In genomic region chr16:81485225-81485624, GRCh38 we compare ENCODE assay signal across 16 cellular contexts. TPM values are rescaled to one million over a fixed set of nuclear protein-coding genes. Genes with fewer than 3 reads are reported as not detected.
DNase-seq lines count a peak whose midpoint lies in the region; ATAC-seq and TF ChIP-seq lines count a peak whose summit lies in the region.
"Had no signal": no experiment of that assay in that cellular context is flagged by ENCODE, and none has a peak within 500 bp of the region (broad histone marks: within the 10 kb centered on the region; RNA-seq: fewer than 3 reads in every experiment).

No MANE protein-coding gene starts in this region.

- CTCF ChIA-PET in HEK293 (lab: Yijun Ruan, JAX) = interaction anchor here (0.7 to 1.2 kb wide), 3 partner anchors 11 to 81 kb away, joined by 3 to 4 read pairs (median 3); no protein-coding TSS in a partner anchor

- H3K4me3 ChIP-seq in HEK293 (ENCODE audit: low read depth, low read length) = no peak overlapping the region
- no peak overlapping the region for H3K4me3 ChIP-seq in astrocyte of the cerebellum (ENCODE audit: low read depth, low read length)
- H3K4me3 ChIP-seq in suprapubic skin = no peak overlapping the region
- H3K4me3 ChIP-seq in stomach = no peak overlapping the region
- H3K4me3 ChIP-seq: esophagus muscularis mucosa had no signal

- no peaks in the 10 kb centered on the region for H3K27me3 ChIP-seq in suprapubic skin
- H3K27me3 ChIP-seq in stomach = no peaks in the 10 kb centered on the region
- H3K27me3 ChIP-seq: esophagus muscularis mucosa had no signal

- no peak for TF ChIP-seq EP300 in suprapubic skin (IDR thresholded peaks at IDR 0.05)
- no peak for TF ChIP-seq EP300 in stomach (IDR thresholded peaks at IDR 0.05)

- H3K27ac ChIP-seq in HEK293 (ENCODE audit: extremely low read depth, low read depth, low read length) (no peak overlapping the region), suprapubic skin (peak overlapping the region; percentile 61), stomach (peak overlapping the region in 2 of 5 donors; percentile 36 to 87)
- H3K27ac ChIP-seq: esophagus muscularis mucosa had no signal

- TF ChIP-seq POLR2A in suprapubic skin (IDR thresholded peaks at IDR 0.05) (no peak), stomach (IDR thresholded peaks at IDR 0.05) (no peak)

- in situ Hi-C loops in astrocyte of the cerebellum (cut with HindIII; ENCODE audit: low sequenced_read_pairs) = no loop called here

- WGBS in suprapubic skin = 52% methylated on average over 6 of the region's 6 CpGs
- WGBS in stomach, 5 donors = 50 to 72% (median 64%) methylated on average over 6 of the region's 6 CpGs

- intact Hi-C loops in left colon (cut with DNase I, micrococcal nuclease) = no loop called here
- intact Hi-C loops in stomach (cut with DNase I; ENCODE audit: low total_unique reads) = no loop called here

- H3K4me1 ChIP-seq in HEK293 (ENCODE audit: control insufficient read depth, insufficient read depth, low read length) (peaks cover 3% of the 10 kb centered on the region; the same call in 1 of the 2 replicates), suprapubic skin (peaks cover 52% of the 10 kb centered on the region), stomach (peaks cover 44 to 98% (median 82%) of the 10 kb centered on the region in 4 donors)

- TF ChIP-seq CTCF in HEK293 (tag by site-specific recombination; IDR thresholded peaks at IDR 0.05) (no peak), astrocyte of the cerebellum (IDR thresholded peaks at IDR 0.05; ENCODE audit: low read depth, low read length, missing control alignments) (no peak), suprapubic skin (IDR thresholded peaks at IDR 0.05) (no peak), stomach (IDR thresholded peaks at IDR 0.05) (no peak)

- DNase-seq in astrocyte of the cerebellum (ENCODE audit: low read depth) = peak; percentile 35
- no peak for DNase-seq in left colon
- no peak for DNase-seq in suprapubic skin (ENCODE audit: low spot score in 2 of 2)
- no peak for DNase-seq in activated effector memory CD4-positive, alpha-beta T cell treated with anti-CD3 and anti-CD28 coated beads, Interleukin-2, amount 50 U/mL, for 16 hours
- DNase-seq in HuH-7.5 (ENCODE audit: low spot score) = no peak
- DNase-seq in stomach = no peak
- DNase-seq: activated CD8-positive, alpha-beta memory T cell treated with anti-CD3 and anti-CD28 coated beads, Interleukin-2, amount 50 U/mL, for 4 hours; glutamatergic neuron; IMR-90; NCI-H1436; NCI-H524 treated with DMSO at 0.1 percent for 48 hours; SHP77; T-helper 1 cell had no signal

- H3K36me3 ChIP-seq in HEK293 (ENCODE audit: control insufficient read depth in 2 of 2, insufficient read depth in 1 of 2, low read length in 2 of 2) (no peaks in the 10 kb centered on the region), suprapubic skin (no peaks in the 10 kb centered on the region), stomach (no peaks in the 10 kb centered on the region)
- H3K36me3 ChIP-seq: esophagus muscularis mucosa had no signal

- POLR2A ChIA-PET in HEK293 (lab: Yijun Ruan, JAX) = no interaction called here

- peak; percentile 61 for ATAC-seq in left colon
- ATAC-seq: left lobe of liver had no signal

- H3K9me3 ChIP-seq in HEK293 (ENCODE audit: control insufficient read depth, insufficient read depth, low read depth, low read length) (no peaks in the 10 kb centered on the region), suprapubic skin (no peaks in the 10 kb centered on the region), stomach (no peaks in the 10 kb centered on the region)
- H3K9me3 ChIP-seq: esophagus muscularis mucosa had no signal

TF ChIP-seq in HEK293, 187 proteins besides CTCF, POLR2A, EP300 and RAD21:
- TF ChIP-seq ZNF610 (tag by site-specific recombination; IDR thresholded peaks at IDR 0.05; ENCODE audit: borderline replicate concordance) = no peak
- peak; percentile 27; the same call in 1 of the 2 replicates for TF ChIP-seq ZNF341 (tag by site-specific recombination; IDR thresholded peaks at IDR 0.05; ENCODE audit: low read depth)
- TF ChIP-seq ZNF114 (tag by site-specific recombination; IDR thresholded peaks at IDR 0.05) = no peak
- TF ChIP-seq ZNF514 (tag by site-specific recombination; IDR thresholded peaks at IDR 0.05) = no peak
- no peak for TF ChIP-seq ZSCAN4 (tag by site-specific recombination; IDR thresholded peaks at IDR 0.05)
- TF ChIP-seq SP7 (tag by site-specific recombination; IDR thresholded peaks at IDR 0.05) = no peak
- no peak for TF ChIP-seq ZNF362 (tag by site-specific recombination; IDR thresholded peaks at IDR 0.05)
- TF ChIP-seq PRDM6 (tag by site-specific recombination; IDR thresholded peaks at IDR 0.05) = peak; percentile 60; the same call in 1 of the 2 replicates
- no peak for TF ChIP-seq ZSCAN23 (tag by site-specific recombination; IDR thresholded peaks at IDR 0.05)
- no peak for TF ChIP-seq ZNF488 (tag by site-specific recombination; IDR thresholded peaks at IDR 0.05)
- no peak for TF ChIP-seq ZNF571 (tag by site-specific recombination; IDR thresholded peaks at IDR 0.05)
- TF ChIP-seq ZNF311 (tag by site-specific recombination; IDR thresholded peaks at IDR 0.05; ENCODE audit: borderline replicate concordance) = no peak
- TF ChIP-seq KLF1 (tag by site-specific recombination; IDR thresholded peaks at IDR 0.05) = peak; percentile 55; the same call in 1 of the 2 replicates
- TF ChIP-seq BCL11B (tag by site-specific recombination; IDR thresholded peaks at IDR 0.05; ENCODE audit: low read depth) = no peak
- TF ChIP-seq ZSCAN18 (tag by site-specific recombination; IDR thresholded peaks at IDR 0.05) = no peak
- no peak for TF ChIP-seq ZNF26 (tag by site-specific recombination; IDR thresholded peaks at IDR 0.05)
- TF ChIP-seq ZNF626 (tag by site-specific recombination; IDR thresholded peaks at IDR 0.05) = no peak

RNA-seq across cellular contexts. Expression of gene CMIP, which starts 40.6 kb away (rescaled TPM):
- total RNA-seq in left colon (10 to 100 TPM; 81.8 to 84.5 TPM), suprapubic skin (10 to 100 TPM; 63.9 to 89.9 (median 70.0) TPM), stomach (10 to 100 TPM; 11.1 to 71.0 (median 31.9) TPM)
- polyA plus RNA-seq in stomach = 10 to 100 TPM; 11.5 to 54.3 (median 30.5) TPM
